Comparison of ENCODE assay signal across 8 cellular contexts in genomic region chr12:121128908-121129704, GRCh38. TPM values are rescaled to one million over a fixed set of nuclear protein-coding genes. Genes with fewer than 3 reads are reported as not detected.
A peak's percentile ranks its signal among the peaks of the same experiment; 100 is the strongest.
DNase-seq lines count a peak whose midpoint lies in the region; ATAC-seq and TF ChIP-seq lines count a peak whose summit lies in the region.

No MANE protein-coding gene starts in this region.

- H3K27ac ChIP-seq in HEK293 (ENCODE audit: extremely low read depth, low read depth, low read length) (no peak overlapping the region), subcutaneous abdominal adipose tissue (ENCODE audit: low read depth, low read length) (peak overlapping the region; percentile 19), PC-9 (no peak overlapping the region)

- H3K4me3 ChIP-seq in HEK293 (ENCODE audit: low read depth, low read length) (no peak overlapping the region), subcutaneous abdominal adipose tissue (ENCODE audit: low read depth in 1 of 5, low read length in 5 of 5) (peak overlapping the region in 4 of 5 donors; percentile 23 to 44 (median 36)), PC-9 (no peak overlapping the region)

- peak overlapping the region; percentile 97 for H3K27ac Mint-ChIP-seq in activated CD8-positive, alpha-beta memory T cell treated with anti-CD3 and anti-CD28 coated beads, Interleukin-2, amount 10 ng/mL, durations not matched to agents 7 days and 5 days
- peak overlapping the region; percentile 97 to 98 for H3K27ac Mint-ChIP-seq in natural killer cell

- peaks cover 20% of the 10 kb centered on the region for H3F3A ChIP-seq in PC-9 (ENCODE audit: insufficient read depth, low read depth)

- H3K27me3 ChIP-seq in subcutaneous abdominal adipose tissue (ENCODE audit: control insufficient read depth in 5 of 5, insufficient read depth in 4 of 5, low read length in 5 of 5) (no peaks in the 10 kb centered on the region), PC-9 (ENCODE audit: insufficient read depth, low read depth) (no peaks in the 10 kb centered on the region)

- no peak overlapping the region for H3K9ac ChIP-seq in subcutaneous abdominal adipose tissue (ENCODE audit: low read length in 5 of 5)

- no peaks in the 10 kb centered on the region for H3K36me3 ChIP-seq in HEK293 (ENCODE audit: control insufficient read depth in 2 of 2, insufficient read depth in 1 of 2, low read length in 2 of 2)
- H3K36me3 ChIP-seq in subcutaneous abdominal adipose tissue (ENCODE audit: control insufficient read depth in 5 of 5, insufficient read depth in 5 of 5, low read length in 5 of 5) = no peaks in the 10 kb centered on the region
- H3K36me3 ChIP-seq in PC-9 (ENCODE audit: low read depth) = no peaks in the 10 kb centered on the region

- H3K4me3 Mint-ChIP-seq in activated CD8-positive, alpha-beta memory T cell treated with anti-CD3 and anti-CD28 coated beads, Interleukin-2, amount 10 ng/mL, durations not matched to agents 7 days and 5 days = peak overlapping the region; percentile 67
- peak overlapping the region; percentile 92 for H3K4me3 Mint-ChIP-seq in natural killer cell

- H3K9me3 ChIP-seq in HEK293 (ENCODE audit: control insufficient read depth, insufficient read depth, low read depth, low read length) (no peaks in the 10 kb centered on the region), subcutaneous abdominal adipose tissue (ENCODE audit: control insufficient read depth in 5 of 5, low read length in 5 of 5) (no peaks in the 10 kb centered on the region), PC-9 (ENCODE audit: insufficient read depth, low read depth) (no peaks in the 10 kb centered on the region)

- H2AFZ ChIP-seq in PC-9 = no peak overlapping the region

- H3K4me2 ChIP-seq in PC-9 = no peak overlapping the region

- peaks cover 84% of the 10 kb centered on the region for H3K4me1 Mint-ChIP-seq in activated CD8-positive, alpha-beta memory T cell treated with anti-CD3 and anti-CD28 coated beads, Interleukin-2, amount 10 ng/mL, durations not matched to agents 7 days and 5 days
- H3K4me1 Mint-ChIP-seq in natural killer cell = peaks cover 65 to 68% of the 10 kb centered on the region in 2 donors

- no peak for TF ChIP-seq CTCF in HEK293 (tag by site-specific recombination; IDR thresholded peaks at IDR 0.05)
- no peak for TF ChIP-seq CTCF in natural killer cell (IDR thresholded peaks at IDR 0.05)
- no peak for TF ChIP-seq CTCF in PC-9 (conservative IDR thresholded peaks at IDR 0.05)

- ATAC-seq in GM18499 (IDR thresholded peaks at IDR 0.05; ENCODE audit: insufficient read depth, unreplicated experiment) = peak; percentile 62
- peak; percentile 91 for ATAC-seq in activated CD8-positive, alpha-beta memory T cell treated with anti-CD3 and anti-CD28 coated beads, Interleukin-2, amount 10 ng/mL, durations not matched to agents 7 days and 5 days
- peak; percentile 80 to 90 (median 85) for ATAC-seq in natural killer cell

- POLR2A ChIA-PET in HEK293 (lab: Yijun Ruan, JAX) = no interaction called here
- POLR2A ChIA-PET in PC-9 (lab: Charles Lee; ENCODE audit: unreplicated experiment) = no interaction called here

- peaks cover 4% of the 10 kb centered on the region for H3K36me3 Mint-ChIP-seq in activated CD8-positive, alpha-beta memory T cell treated with anti-CD3 and anti-CD28 coated beads, Interleukin-2, amount 10 ng/mL, durations not matched to agents 7 days and 5 days
- no peaks in the 10 kb centered on the region for H3K36me3 Mint-ChIP-seq in natural killer cell

- no TSS peak for BruUV-seq in PC-9 (replicated peaks; lab: Mats Ljungman, UMichigan)

- no peaks in the 10 kb centered on the region for H4K20me1 ChIP-seq in PC-9 (ENCODE audit: insufficient read depth)

- intact Hi-C loops in natural killer cell (cut with micrococcal nuclease) = loop anchor here (1.0 kb wide), 1 partner anchor 111 kb away; no protein-coding TSS in a partner anchor
- intact Hi-C loops in PC-9 (cut with micrococcal nuclease; ENCODE audit: unreplicated experiment) = no loop called here

- H3K4me1 ChIP-seq in HEK293 (ENCODE audit: control insufficient read depth, insufficient read depth, low read length) = no peaks in the 10 kb centered on the region
- H3K4me1 ChIP-seq in subcutaneous abdominal adipose tissue (ENCODE audit: control insufficient read depth in 5 of 5, insufficient read depth in 5 of 5, low read length in 5 of 5) = peaks cover 2 to 41% (median 21%) of the 10 kb centered on the region in 5 donors
- H3K4me1 ChIP-seq in PC-9 (replicated peaks; ENCODE audit: insufficient read depth) = peaks cover 30% of the 10 kb centered on the region

- H3K27me3 Mint-ChIP-seq in activated CD8-positive, alpha-beta memory T cell treated with anti-CD3 and anti-CD28 coated beads, Interleukin-2, amount 10 ng/mL, durations not matched to agents 7 days and 5 days = no peaks in the 10 kb centered on the region
- no peaks in the 10 kb centered on the region for H3K27me3 Mint-ChIP-seq in natural killer cell (ENCODE audit: low read depth in 2 of 2)

- H3K9me3 Mint-ChIP-seq in activated CD8-positive, alpha-beta memory T cell treated with anti-CD3 and anti-CD28 coated beads, Interleukin-2, amount 10 ng/mL, durations not matched to agents 7 days and 5 days (ENCODE audit: low read depth) = peaks cover 4% of the 10 kb centered on the region
- H3K9me3 Mint-ChIP-seq in natural killer cell = peaks cover 0 to 2% of the 10 kb centered on the region in 2 donors

- CTCF ChIA-PET in HEK293 (lab: Yijun Ruan, JAX) (no interaction called here), PC-9 (lab: Charles Lee) (no interaction called here)
- CTCF ChIA-PET in activated CD8-positive, alpha-beta memory T cell treated with anti-CD3 and anti-CD28 coated beads, Interleukin-2, amount 10 ng/mL, durations not matched to agents 7 days and 5 days (lab: Charles Lee) = interaction anchor here (1.0 to 1.5 kb wide), 3 partner anchors 84 to 95 kb away, joined by 3 to 6 read pairs (median 4); no protein-coding TSS in a partner anchor

- DNase-seq in NCI-H2029 (lab: John Stamatoyannopoulos, UW) = peak; percentile 86
- peak; percentile 96 for DNase-seq in activated CD8-positive, alpha-beta memory T cell treated with anti-CD3 and anti-CD28 coated beads, Interleukin-2, amount 10 ng/mL, durations not matched to agents 7 days and 5 days
- DNase-seq in epidermal melanocyte (ENCODE audit: insufficient read length, low spot score) = peak; percentile 71
- peak; percentile 75 for DNase-seq in natural killer cell
- no peak for DNase-seq in PC-9

- H3K79me2 ChIP-seq in PC-9 (ENCODE audit: low read depth) = no peaks in the 10 kb centered on the region

- no peaks in the 10 kb centered on the region for H3K9me2 ChIP-seq in PC-9 (ENCODE audit: insufficient read depth)

TF ChIP-seq in HEK293, 187 proteins besides CTCF, POLR2A, EP300 and RAD21 (continues in another document):
- TF ChIP-seq ZBTB8A (tag by site-specific recombination; IDR thresholded peaks at IDR 0.05) (no peak), SP2 (tag by site-specific recombination; IDR thresholded peaks at IDR 0.05) (peak; percentile 39; the same call in 1 of the 2 replicates), ZNF501 (tag by site-specific recombination; IDR thresholded peaks at IDR 0.05) (no peak), ZNF571 (tag by site-specific recombination; IDR thresholded peaks at IDR 0.05) (no peak), KLF16 (tag by site-specific recombination; IDR thresholded peaks at IDR 0.05) (no peak), ZFP41 (tag by site-specific recombination; IDR thresholded peaks at IDR 0.05; ENCODE audit: borderline replicate concordance) (no peak), ZNF513 (tag by site-specific recombination; IDR thresholded peaks at IDR 0.05) (no peak), ZNF585B (tag by site-specific recombination; IDR thresholded peaks at IDR 0.05) (no peak), ZNF658 (tag by site-specific recombination; IDR thresholded peaks at IDR 0.05) (no peak), ZNF292 (tag by site-specific recombination; IDR thresholded peaks at IDR 0.05; ENCODE audit: borderline replicate concordance, low read depth) (no peak), ZFP69B (tag by site-specific recombination; IDR thresholded peaks at IDR 0.05) (no peak), ZNF449 (tag by site-specific recombination; IDR thresholded peaks at IDR 0.05) (peak; percentile 62; the same call in 1 of the 2 replicates), ZNF112 (tag by site-specific recombination; IDR thresholded peaks at IDR 0.05) (no peak), ZNF404 (tag by site-specific recombination; IDR thresholded peaks at IDR 0.05) (no peak), ZNF335 (tag by site-specific recombination; conservative IDR thresholded peaks at IDR 0.05) (no peak), SALL2 (tag by site-specific recombination; IDR thresholded peaks at IDR 0.05; ENCODE audit: borderline replicate concordance) (no peak), PRDM1 (tag by site-specific recombination; IDR thresholded peaks at IDR 0.05) (no peak)

RNA-seq across cellular contexts. Expression of gene P2RX7, which starts 3.6 kb away (rescaled TPM):
- total RNA-seq in activated CD8-positive, alpha-beta memory T cell treated with anti-CD3 and anti-CD28 coated beads, Interleukin-2, amount 10 ng/mL, durations not matched to agents 7 days and 5 days = 10 to 100 TPM in 1 of 2 experiments, 1 to 10 TPM in 1; 7.5 to 14.4 TPM
- 10 to 100 TPM; 14.1 to 22.9 (median 16.7) TPM for total RNA-seq in natural killer cell
- 2.2 and 3.2 TPM in 2 replicates for total RNA-seq in PC-9 (2021)

Comparison
In these comparisons a context has a peak if more than half of its experiments do, and no peak if none do; other contexts are left out.
1. H3K4me3 ChIP-seq: peak in subcutaneous abdominal adipose tissue (4 of 5); none in HEK293 (single experiment) and PC-9 (single experiment).
2. DNase-seq: peak in NCI-H2029 (single experiment), activated CD8-positive, alpha-beta memory T cell treated with anti-CD3 and anti-CD28 coated beads, Interleukin-2, amount 10 ng/mL, durations not matched to agents 7 days and 5 days (single experiment), epidermal melanocyte (single experiment) and natural killer cell (single experiment); none in PC-9 (0 of 2).
3. Peak in every context shown above with its lines, with median percentiles within 50 percentile points of each other: ATAC-seq.